10 cellular contexts compared by ENCODE assay signal in genomic region chr17:19064378-19064777, GRCh38. TPM values are rescaled to one million over a fixed set of nuclear protein-coding genes. Genes with fewer than 3 reads are reported as not detected.
DNase-seq lines count a peak whose midpoint lies in the region; TF ChIP-seq lines count a peak whose summit lies in the region.
"Not testable (repeated sequence)": the region's sequence is repeated elsewhere in the genome, so short reads cannot be mapped to it uniquely, and the experiment has no call there.
"Had no signal": no experiment of that assay in that cellular context is flagged by ENCODE, and none has a peak within 500 bp of the region (broad histone marks: within the 10 kb centered on the region; RNA-seq: fewer than 3 reads in every experiment).

No MANE protein-coding gene starts in this region.

- not testable (repeated sequence) for H3K36me3 Mint-ChIP-seq in CD4-positive, alpha-beta memory T cell; activated CD4-positive, alpha-beta T cell treated with anti-CD3 and anti-CD28 coated beads, Interleukin-2, amount 10 ng/mL, durations not matched to agents 24 days and 14 days (ENCODE audit: low read depth); activated naive CD4-positive, alpha-beta T cell treated with anti-CD3 and anti-CD28 coated beads, Interleukin-2, amount 10 ng/mL, durations not matched to agents 7 days and 5 days; immature natural killer cell

- TF ChIP-seq POLR2A in ovary (IDR thresholded peaks at IDR 0.05) = not testable (repeated sequence)

- WGBS in ovary, 3 donors = 0% methylated on average over 9 to 10 of the region's 17 CpGs; no CpG with 5 or more reads in 1 of the 3 donors

- H3K36me3 ChIP-seq in CD4-positive, alpha-beta memory T cell (ENCODE audit: insufficient read depth, low read length); ovary: not testable (repeated sequence)

- TF ChIP-seq CTCF in coronary artery (IDR thresholded peaks at IDR 0.05); ovary (IDR thresholded peaks at IDR 0.05): not testable (repeated sequence)

- H3K4me3 ChIP-seq in CD4-positive, alpha-beta memory T cell (ENCODE audit: low read length in 2 of 2); ovary: not testable (repeated sequence)
- H3K4me3 ChIP-seq in coronary artery = peak overlapping the region; percentile 57

- not testable (repeated sequence) for H3K27ac Mint-ChIP-seq in CD4-positive, alpha-beta memory T cell; activated CD4-positive, alpha-beta T cell treated with anti-CD3 and anti-CD28 coated beads, Interleukin-2, amount 10 ng/mL, durations not matched to agents 24 days and 14 days
- H3K27ac Mint-ChIP-seq in activated naive CD4-positive, alpha-beta T cell treated with anti-CD3 and anti-CD28 coated beads, Interleukin-2, amount 10 ng/mL, durations not matched to agents 7 days and 5 days = peak overlapping the region; percentile 76
- H3K27ac Mint-ChIP-seq in immature natural killer cell = peak overlapping the region in 3 of 6 donors; percentile 24 to 62 (median 39)

- TF ChIP-seq EP300 in ovary (IDR thresholded peaks at IDR 0.05) = not testable (repeated sequence)

- H3K27me3 ChIP-seq in CD4-positive, alpha-beta memory T cell (ENCODE audit: insufficient read depth, low read length); ovary: not testable (repeated sequence)

- peak overlapping the region in 6 of 8 donors; percentile 21 to 68 (median 42) for H3K4me3 Mint-ChIP-seq in CD4-positive, alpha-beta memory T cell
- not testable (repeated sequence) for H3K4me3 Mint-ChIP-seq in activated CD4-positive, alpha-beta T cell treated with anti-CD3 and anti-CD28 coated beads, Interleukin-2, amount 10 ng/mL, durations not matched to agents 24 days and 14 days; activated naive CD4-positive, alpha-beta T cell treated with anti-CD3 and anti-CD28 coated beads, Interleukin-2, amount 10 ng/mL, durations not matched to agents 7 days and 5 days
- H3K4me3 Mint-ChIP-seq in immature natural killer cell = peak overlapping the region in 4 of 5 donors; percentile 50 to 65 (median 54)

- not testable (repeated sequence) for H3K9me3 Mint-ChIP-seq in CD4-positive, alpha-beta memory T cell; activated CD4-positive, alpha-beta T cell treated with anti-CD3 and anti-CD28 coated beads, Interleukin-2, amount 10 ng/mL, durations not matched to agents 24 days and 14 days; activated naive CD4-positive, alpha-beta T cell treated with anti-CD3 and anti-CD28 coated beads, Interleukin-2, amount 10 ng/mL, durations not matched to agents 7 days and 5 days; immature natural killer cell

- not testable (repeated sequence) for H3K4me1 ChIP-seq in CD4-positive, alpha-beta memory T cell (ENCODE audit: insufficient read depth, low read length); ovary (ENCODE audit: insufficient read depth)

- H3K4me1 Mint-ChIP-seq in CD4-positive, alpha-beta memory T cell; activated CD4-positive, alpha-beta T cell treated with anti-CD3 and anti-CD28 coated beads, Interleukin-2, amount 10 ng/mL, durations not matched to agents 24 days and 14 days; activated naive CD4-positive, alpha-beta T cell treated with anti-CD3 and anti-CD28 coated beads, Interleukin-2, amount 10 ng/mL, durations not matched to agents 7 days and 5 days; immature natural killer cell: not testable (repeated sequence)

- CTCF ChIA-PET in CD4-positive, alpha-beta memory T cell (lab: Charles Lee; ENCODE audit: partially characterized antibody); activated naive CD4-positive, alpha-beta T cell treated with anti-CD3 and anti-CD28 coated beads, Interleukin-2, amount 10 ng/mL, durations not matched to agents 7 days and 5 days (lab: Charles Lee): not testable (repeated sequence)

- not testable (repeated sequence) for H3K27me3 Mint-ChIP-seq in CD4-positive, alpha-beta memory T cell; activated CD4-positive, alpha-beta T cell treated with anti-CD3 and anti-CD28 coated beads, Interleukin-2, amount 10 ng/mL, durations not matched to agents 24 days and 14 days; activated naive CD4-positive, alpha-beta T cell treated with anti-CD3 and anti-CD28 coated beads, Interleukin-2, amount 10 ng/mL, durations not matched to agents 7 days and 5 days; immature natural killer cell (ENCODE audit: low read depth in 3 of 3)

- H3K27ac ChIP-seq in CD4-positive, alpha-beta memory T cell (ENCODE audit: low read depth, low read length); ovary: not testable (repeated sequence)
- H3K27ac ChIP-seq in coronary artery = peak overlapping the region in 1 of 2 donors; percentile 70

- H3K9me3 ChIP-seq in CD4-positive, alpha-beta memory T cell (ENCODE audit: control insufficient read depth in 1 of 2, low read length in 2 of 2); ovary: not testable (repeated sequence)

- peak in 1 of 5 donors; percentile 25 for DNase-seq in CD4-positive, alpha-beta memory T cell
- DNase-seq in NCI-H226 (peak; percentile 0), immature natural killer cell (peak in 2 of 3 donors; percentile 15 to 20), ovary (peak; percentile 5 to 51 (median 33)), ureter (ENCODE audit: low spot score) (peak; percentile 15)
- peak; percentile 30 for DNase-seq in activated CD4-positive, alpha-beta T cell treated with anti-CD3 and anti-CD28 coated beads, Interleukin-2, amount 10 ng/mL, durations not matched to agents 24 days and 14 days
- peak; percentile 32 for DNase-seq in activated naive CD4-positive, alpha-beta T cell treated with anti-CD3 and anti-CD28 coated beads, Interleukin-2, amount 10 ng/mL, durations not matched to agents 7 days and 5 days
- not testable (repeated sequence) for DNase-seq in coronary artery (ENCODE audit: low spot score)

- POLR2A ChIA-PET in CD4-positive, alpha-beta memory T cell (lab: Charles Lee; ENCODE audit: partially characterized antibody) = not testable (repeated sequence)

- intact Hi-C loops in CD4-positive, alpha-beta memory T cell (cut with micrococcal nuclease); activated CD4-positive, alpha-beta T cell treated with anti-CD3 and anti-CD28 coated beads, Interleukin-2, amount 10 ng/mL, durations not matched to agents 24 days and 14 days (cut with micrococcal nuclease); ovary (cut with DNase I): not testable (repeated sequence)

RNA-seq across cellular contexts. Expression of gene GRAP, which starts 17.6 kb away (rescaled TPM):
- 10 to 100 TPM; 63.1 to 75.8 TPM for total RNA-seq in CD4-positive, alpha-beta memory T cell
- polyA plus RNA-seq in CD4-positive, alpha-beta memory T cell = 10 to 100 TPM; 61.6 to 70.1 TPM
- 9.2 and 9.7 TPM in 2 replicates for total RNA-seq in activated CD4-positive, alpha-beta T cell treated with anti-CD3 and anti-CD28 coated beads, Interleukin-2, amount 10 ng/mL, durations not matched to agents 24 days and 14 days
- polyA plus RNA-seq in immature natural killer cell (10 to 100 TPM in 2 of 3 donors, 1 to 10 TPM in 1; 5.2 to 19.0 (median 18.3) TPM), ovary (1 to 10 TPM; 1.9 to 7.2 TPM)
- total RNA-seq in ovary (1 to 10 TPM in 6 of 7 donors, under 1 TPM in 1; 0.61 to 5.7 (median 2.5) TPM), ureter (3.6 TPM)
- total RNA-seq: PC-3 had no signal

RNA-seq across cellular contexts. Expression of gene FAM83G, which starts 59.8 kb away (rescaled TPM):
- total RNA-seq in CD4-positive, alpha-beta memory T cell = 10 to 100 TPM; 13.8 to 15.1 TPM
- 1 to 10 TPM; 1.6 to 6.9 TPM for polyA plus RNA-seq in CD4-positive, alpha-beta memory T cell
- 15.7 and 17.8 TPM in 2 replicates for total RNA-seq in activated CD4-positive, alpha-beta T cell treated with anti-CD3 and anti-CD28 coated beads, Interleukin-2, amount 10 ng/mL, durations not matched to agents 24 days and 14 days
- polyA plus RNA-seq in immature natural killer cell (1 to 10 TPM in 2 of 3 donors, under 1 TPM in 1; 0.81 to 3.7 (median 1.9) TPM), ovary (1 to 10 TPM in 1 of 2 donors, under 1 TPM in 1; 0.93 to 1.3 TPM)
- total RNA-seq in ovary (1 to 10 TPM; 2.1 to 5.1 (median 2.6) TPM), ureter (8.3 TPM)
- polyA plus RNA-seq: neural cell had no signal
